ENCODE assay signal across 1 cellular context in genomic region chr5:109695005-109695926, GRCh38.
TF ChIP-seq lines count a peak whose summit lies in the region.

No MANE protein-coding gene starts in this region.

TF ChIP-seq in GM23338, 12 proteins besides CTCF, POLR2A, EP300 and RAD21 (continued from another document):
- no peak for TF ChIP-seq POLR2AphosphoS5 (IDR thresholded peaks at IDR 0.05; ENCODE audit: low read depth)
- TF ChIP-seq ZNF331 (CRISPR knock-in tag; IDR thresholded peaks at IDR 0.05; ENCODE audit: low read depth): no peak
- no peak for TF ChIP-seq REST (IDR thresholded peaks at IDR 0.05; ENCODE audit: unreplicated experiment)
